16 cellular contexts compared by ENCODE assay signal in the genomic region with DNA sequence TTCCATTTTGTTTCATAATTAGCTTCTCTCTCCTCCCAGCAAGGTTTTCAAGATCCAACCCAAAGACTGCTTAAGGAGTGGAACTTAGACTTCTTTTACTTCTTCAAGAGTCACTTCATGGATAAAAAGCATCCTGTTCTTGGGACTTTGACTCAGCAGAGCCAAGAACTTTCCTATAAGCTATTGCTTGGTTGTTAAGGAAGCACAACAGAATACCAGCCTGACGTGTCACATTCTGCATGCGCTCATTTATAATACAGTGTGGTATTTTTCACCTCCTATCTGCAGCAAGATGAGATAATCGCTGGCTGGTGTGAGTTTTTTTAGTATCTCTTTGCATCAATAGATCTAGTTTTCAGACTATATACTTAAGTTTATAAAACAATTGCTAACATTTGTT.
A peak's percentile ranks its signal among the peaks of the same experiment; 100 is the strongest.
DNase-seq lines count a peak whose midpoint lies in the region; ATAC-seq, FAIRE-seq and TF ChIP-seq lines count a peak whose summit lies in the region.
"Had no signal": no experiment of that assay in that cellular context is flagged by ENCODE, and none has a peak within 500 bp of the region (broad histone marks: within the 10 kb centered on the region; RNA-seq: fewer than 3 reads in every experiment).

No MANE protein-coding gene starts in this region.

- no peaks in the 10 kb centered on the region for H3K9me3 ChIP-seq in keratinocyte (ENCODE audit: control insufficient read depth, low read depth, low read length)
- no peaks in the 10 kb centered on the region for H3K9me3 ChIP-seq in uterus

- H3K27me3 ChIP-seq in keratinocyte (ENCODE audit: control insufficient read depth, extremely low read depth, insufficient read depth, low read length), result no peaks in the 10 kb centered on the region
- H3K27me3 ChIP-seq in uterus, result no peaks in the 10 kb centered on the region

- H3K27ac ChIP-seq in keratinocyte (ENCODE audit: control insufficient read depth, insufficient read depth, low read length), result no peak overlapping the region
- peak overlapping the region; percentile 62 to 73 for H3K27ac ChIP-seq in uterus
- H3K27ac ChIP-seq: 22Rv1, HL-60 had no signal

- no peaks in the 10 kb centered on the region for H4K20me1 ChIP-seq in keratinocyte (ENCODE audit: control insufficient read depth, extremely low read depth, insufficient read depth, low read length)

- no peaks in the 10 kb centered on the region for H3K79me2 ChIP-seq in keratinocyte (ENCODE audit: control insufficient read depth, insufficient read depth, low read length)

- H3K9ac ChIP-seq in keratinocyte (ENCODE audit: control insufficient read depth, extremely low read depth, insufficient read depth, low read length), result no peak overlapping the region

- H3K4me3 ChIP-seq in keratinocyte (ENCODE audit: control insufficient read depth in 2 of 3, extremely low read depth in 1 of 3, insufficient read depth in 2 of 3, low read depth in 1 of 3, low read length in 3 of 3) (no peak overlapping the region), uterus (no peak overlapping the region)

- peak; percentile 68 for FAIRE-seq in keratinocyte (lab: Jason Lieb, UNC)

- H3K4me1 ChIP-seq in keratinocyte (ENCODE audit: control insufficient read depth, extremely low read depth, insufficient read depth, low read length) (peaks cover 2% of the 10 kb centered on the region), uterus (no peaks in the 10 kb centered on the region)

- no peak overlapping the region for H2AFZ ChIP-seq in keratinocyte (ENCODE audit: control insufficient read depth, low read length)

- intact Hi-C loops in uterus (cut with DNase I; ENCODE audit: low total_unique reads), result no loop called here

- TF ChIP-seq CTCF in keratinocyte (optimal IDR thresholded peaks at IDR 0.05 in 1 of 3, IDR thresholded peaks at IDR 0.05 in 1 of 3, conservative IDR thresholded peaks at IDR 0.05 in 1 of 3; ENCODE audit: extremely low read depth in 1 of 3, insufficient read depth in 2 of 3, low read length in 3 of 3) (no peak), uterus (IDR thresholded peaks at IDR 0.05) (no peak)

- no peak for ATAC-seq in GM19452 (IDR thresholded peaks at IDR 0.05; ENCODE audit: unreplicated experiment)
- ATAC-seq: activated naive CD8-positive, alpha-beta T cell treated with anti-CD3 and anti-CD28 coated beads, Interleukin-2, amount 50 U/mL, for 24 hours; left ventricle myocardium superior had no signal

- no peaks in the 10 kb centered on the region for H3K9me1 ChIP-seq in keratinocyte (ENCODE audit: control insufficient read depth, extremely low read depth, insufficient read depth, low read length)

- TF ChIP-seq POLR2A in uterus (IDR thresholded peaks at IDR 0.05), result no peak

- H3K4me2 ChIP-seq in keratinocyte (ENCODE audit: control insufficient read depth, extremely low read depth, insufficient read depth, low read depth, low read length), result no peak overlapping the region

- dilution Hi-C loops in keratinocyte (cut with MboI; ENCODE audit: extremely low pct_ligation_motif_present, low sequenced_read_pairs), result no loop called here

- DNase-seq in DMS 273 (lab: John Stamatoyannopoulos, UW; ENCODE audit: unreplicated experiment) (peak; percentile 8), DMS 273 treated with DMSO at 0.1 percent for 48 hours (lab: John Stamatoyannopoulos, UW) (no peak), astrocyte of the hippocampus (ENCODE audit: low read depth, low spot score) (peak; percentile 79), keratinocyte (ENCODE audit: low read depth, low spot score) (no peak), uterus (peak in 1 of 2 donors; percentile 29), hypothalamus (lab: John Stamatoyannopoulos, UW) (no peak)
- no peak for DNase-seq in stimulated activated naive CD4-positive, alpha-beta T cell (lab: John Stamatoyannopoulos, UW)
- DNase-seq: activated CD4-positive, CD25-positive, alpha-beta regulatory T cell treated with anti-CD3 and anti-CD28 coated beads, Interleukin-2, amount 50 U/mL, for 72 hours; activated naive CD8-positive, alpha-beta T cell treated with anti-CD3 and anti-CD28 coated beads, Interleukin-2, amount 50 U/mL, for 24 hours; activated T-cell treated with anti-CD3 and anti-CD28 coated beads, Interleukin-2, amount 50 U/mL, for 24 hours; COR-L47; effector CD8-positive, alpha-beta T cell; left ventricle myocardium superior had no signal

- no peaks in the 10 kb centered on the region for H3K36me3 ChIP-seq in keratinocyte (ENCODE audit: control insufficient read depth in 2 of 2, extremely low read depth in 1 of 2, insufficient read depth in 2 of 2, low read length in 2 of 2)
- H3K36me3 ChIP-seq in uterus, result no peaks in the 10 kb centered on the region

Comparison
In these comparisons a context has a peak if more than half of its experiments do, and no peak if none do; other contexts are left out.
1. DNase-seq: peak in DMS 273 (single experiment) and astrocyte of the hippocampus (single experiment); none in DMS 273 treated with DMSO at 0.1 percent for 48 hours (single experiment), keratinocyte (single experiment), hypothalamus (0 of 51) and stimulated activated naive CD4-positive, alpha-beta T cell (0 of 6).